Comparison of ENCODE assay signal across 1 cellular context in the genomic region with DNA sequence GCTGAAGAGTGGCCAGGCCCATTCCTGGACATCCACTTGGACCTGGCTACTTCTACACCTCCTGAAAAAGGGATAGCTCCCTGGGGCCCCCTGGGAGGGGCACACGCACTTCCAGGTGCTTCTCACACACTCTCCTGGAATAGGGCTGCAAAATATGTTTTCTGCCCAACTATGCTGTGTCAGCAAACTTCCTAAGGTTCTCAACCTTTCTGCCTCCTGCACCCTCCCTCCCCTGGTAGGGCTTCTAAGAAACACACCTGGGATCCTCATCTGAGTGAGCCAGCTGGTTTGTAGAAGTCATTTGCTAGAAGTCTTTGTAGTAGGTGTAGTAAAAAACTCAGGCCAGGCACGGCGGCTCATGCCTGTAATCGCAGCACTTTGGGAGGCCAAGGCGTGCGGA.
TF ChIP-seq lines count a peak whose summit lies in the region.

No MANE protein-coding gene starts in this region.

TF ChIP-seq in H1, 55 proteins besides CTCF, POLR2A, EP300 and RAD21 (continued from another document):
- TF ChIP-seq GABPA (IDR thresholded peaks at IDR 0.05; ENCODE audit: borderline replicate concordance, insufficient read depth, low read length): no peak
